ENCODE assay signal across 24 cellular contexts in the genomic region with DNA sequence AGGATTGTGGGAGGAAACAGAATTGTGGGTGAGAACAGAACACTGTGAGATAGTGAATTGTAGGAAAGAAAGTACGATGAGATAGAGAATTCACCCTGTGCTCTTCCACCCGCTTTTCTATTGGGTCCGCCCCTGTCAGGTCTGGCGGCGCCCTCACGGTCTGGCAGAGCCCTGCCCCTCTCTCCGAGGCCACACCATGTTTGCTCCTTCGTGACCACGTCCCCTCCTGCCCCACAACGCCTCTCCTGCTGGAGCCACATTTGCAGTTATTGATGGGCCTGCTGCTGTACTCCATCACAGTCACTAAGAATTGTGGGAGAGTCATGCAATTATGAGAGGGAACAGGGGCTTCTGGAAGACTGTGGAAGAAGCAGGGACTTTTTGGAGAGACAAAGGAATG.
"Had no signal": no experiment of that assay in that cellular context is flagged by ENCODE, and none has a peak within 500 bp of the region (broad histone marks: within the 10 kb centered on the region; RNA-seq: fewer than 3 reads in every experiment).

No MANE protein-coding gene starts in this region.

- H3K4me1 ChIP-seq: adrenal gland, esophagus squamous epithelium, gastroesophageal sphincter had no signal

- H3K27ac Mint-ChIP-seq: activated CD4-positive, alpha-beta memory T cell treated with anti-CD3 and anti-CD28 coated beads, Interleukin-2, amount 10 ng/mL, durations not matched to agents 7 days and 5 days; activated CD4-positive, alpha-beta T cell treated with anti-CD3 and anti-CD28 coated beads for 36 hours; activated CD4-positive, alpha-beta T cell treated with anti-CD3 and anti-CD28 coated beads, Interleukin-2, amount 10 ng/mL, durations not matched to agents 24 days and 14 days; activated naive CD8-positive, alpha-beta T cell treated with anti-CD3 and anti-CD28 coated beads for 36 hours; activated naive CD8-positive, alpha-beta T cell treated with anti-CD3 and anti-CD28 coated beads, Interleukin-2, amount 50 U/mL, for 24 hours; activated T-cell treated with anti-CD3 and anti-CD28 coated beads, Interleukin-2, amount 50 U/mL, for 24 hours; activated T-cell treated with anti-CD3 and anti-CD28 coated beads, Interleukin-2, amount 50 U/mL, for 72 hours had no signal

- H3K36me3 ChIP-seq: adrenal gland, esophagus squamous epithelium, gastroesophageal sphincter had no signal

- H3K27me3 ChIP-seq: adrenal gland, body of pancreas, esophagus squamous epithelium, gastroesophageal sphincter had no signal

- H3K4me3 Mint-ChIP-seq: activated CD4-positive, alpha-beta memory T cell treated with anti-CD3 and anti-CD28 coated beads, Interleukin-2, amount 10 ng/mL, durations not matched to agents 7 days and 5 days; activated CD4-positive, alpha-beta T cell treated with anti-CD3 and anti-CD28 coated beads for 36 hours; activated CD4-positive, alpha-beta T cell treated with anti-CD3 and anti-CD28 coated beads, Interleukin-2, amount 10 ng/mL, durations not matched to agents 24 days and 14 days; activated naive CD8-positive, alpha-beta T cell treated with anti-CD3 and anti-CD28 coated beads for 36 hours; activated naive CD8-positive, alpha-beta T cell treated with anti-CD3 and anti-CD28 coated beads, Interleukin-2, amount 50 U/mL, for 24 hours; activated T-cell treated with anti-CD3 and anti-CD28 coated beads, Interleukin-2, amount 50 U/mL, for 24 hours; activated T-cell treated with anti-CD3 and anti-CD28 coated beads, Interleukin-2, amount 50 U/mL, for 72 hours had no signal

- ATAC-seq: activated CD4-positive, alpha-beta T cell treated with anti-CD3 and anti-CD28 coated beads for 36 hours; activated naive CD8-positive, alpha-beta T cell treated with anti-CD3 and anti-CD28 coated beads, Interleukin-2, amount 50 U/mL, for 24 hours; activated T-cell treated with anti-CD3 and anti-CD28 coated beads, Interleukin-2, amount 50 U/mL, for 72 hours; body of pancreas; gastroesophageal sphincter had no signal

- H3K27ac ChIP-seq: adrenal gland, body of pancreas, epithelial cell of prostate, esophagus squamous epithelium, gastroesophageal sphincter had no signal

- H3K9me3 Mint-ChIP-seq: activated T-cell treated with anti-CD3 and anti-CD28 coated beads, Interleukin-2, amount 50 U/mL, for 24 hours; activated T-cell treated with anti-CD3 and anti-CD28 coated beads, Interleukin-2, amount 50 U/mL, for 72 hours had no signal

- DNase-seq: activated CD4-positive, alpha-beta memory T cell treated with anti-CD3 and anti-CD28 coated beads, Interleukin-2, amount 10 ng/mL, durations not matched to agents 7 days and 5 days; activated CD4-positive, alpha-beta T cell treated with anti-CD3 and anti-CD28 coated beads for 36 hours; activated CD4-positive, alpha-beta T cell treated with anti-CD3 and anti-CD28 coated beads, Interleukin-2, amount 10 ng/mL, durations not matched to agents 24 days and 14 days; activated CD4-positive, alpha-beta T cell treated with anti-CD3 and anti-CD28 coated beads, Interleukin-2, amount 50 U/mL, for 4 hours; activated CD4-positive, CD25-positive, alpha-beta regulatory T cell; activated CD4-positive, CD25-positive, alpha-beta regulatory T cell treated with anti-CD3 and anti-CD28 coated beads, Interleukin-2, amount 50 U/mL, for 72 hours; activated CD8-positive, alpha-beta memory T cell treated with anti-CD3 and anti-CD28 coated beads, Interleukin-2, amount 50 U/mL, for 48 hours; activated gamma-delta T cell; activated naive CD4-positive, alpha-beta T cell; activated naive CD4-positive, alpha-beta T cell treated with anti-CD3 and anti-CD28 coated beads, Interleukin-2, amount 50 U/mL, for 16 hours; activated naive CD8-positive, alpha-beta T cell treated with anti-CD3 and anti-CD28 coated beads for 36 hours; activated naive CD8-positive, alpha-beta T cell treated with anti-CD3 and anti-CD28 coated beads, Interleukin-2, amount 50 U/mL, for 24 hours; activated T-cell treated with anti-CD3 and anti-CD28 coated beads for 4 hours; activated T-cell treated with anti-CD3 and anti-CD28 coated beads, Interleukin-2, amount 50 U/mL, for 24 hours; activated T-cell treated with anti-CD3 and anti-CD28 coated beads, Interleukin-2, amount 50 U/mL, for 72 hours; adrenal gland; aorta; body of pancreas; effector CD8-positive, alpha-beta T cell; esophagus squamous epithelium; foreskin melanocyte; T-helper 2 cell had no signal

- H3K27me3 Mint-ChIP-seq: activated CD4-positive, alpha-beta memory T cell treated with anti-CD3 and anti-CD28 coated beads, Interleukin-2, amount 10 ng/mL, durations not matched to agents 7 days and 5 days; activated CD4-positive, alpha-beta T cell treated with anti-CD3 and anti-CD28 coated beads for 36 hours; activated naive CD8-positive, alpha-beta T cell treated with anti-CD3 and anti-CD28 coated beads for 36 hours; activated naive CD8-positive, alpha-beta T cell treated with anti-CD3 and anti-CD28 coated beads, Interleukin-2, amount 50 U/mL, for 24 hours had no signal

- H3K4me3 ChIP-seq: adrenal gland, body of pancreas, esophagus squamous epithelium, gastroesophageal sphincter had no signal

- H3K4me1 Mint-ChIP-seq: activated CD4-positive, alpha-beta T cell treated with anti-CD3 and anti-CD28 coated beads for 36 hours; activated naive CD8-positive, alpha-beta T cell treated with anti-CD3 and anti-CD28 coated beads for 36 hours; activated naive CD8-positive, alpha-beta T cell treated with anti-CD3 and anti-CD28 coated beads, Interleukin-2, amount 50 U/mL, for 24 hours had no signal

- H3K36me3 Mint-ChIP-seq: activated naive CD8-positive, alpha-beta T cell treated with anti-CD3 and anti-CD28 coated beads for 36 hours had no signal
